21 cellular contexts compared by ENCODE assay signal in the genomic region with DNA sequence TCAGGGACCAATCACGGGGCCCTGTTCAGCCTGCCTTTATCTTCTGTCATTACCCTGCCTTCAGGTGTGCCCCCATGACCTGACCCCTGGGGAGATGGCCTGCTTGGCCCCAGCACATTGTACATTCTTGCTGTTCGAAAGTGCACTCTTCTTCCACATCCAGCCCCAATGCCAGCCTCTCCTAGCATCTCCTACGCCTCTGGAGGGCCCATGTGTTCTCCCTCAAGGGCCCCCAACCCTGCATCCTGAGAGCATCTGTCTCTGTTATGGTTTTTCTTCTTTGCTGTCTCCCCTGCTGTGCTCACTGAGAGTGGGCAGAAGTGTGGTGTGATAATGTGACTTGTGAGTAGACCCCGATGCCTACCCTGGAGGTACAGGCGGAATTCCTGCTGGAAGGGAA. TPM values are rescaled to one million over a fixed set of nuclear protein-coding genes. Genes with fewer than 3 reads are reported as not detected.
DNase-seq lines count a peak whose midpoint lies in the region; ATAC-seq, FAIRE-seq and TF ChIP-seq lines count a peak whose summit lies in the region.
"Had no signal": no experiment of that assay in that cellular context is flagged by ENCODE, and none has a peak within 500 bp of the region (broad histone marks: within the 10 kb centered on the region; RNA-seq: fewer than 3 reads in every experiment).

No MANE protein-coding gene starts in this region.

- H3K18ac ChIP-seq in neuronal stem cell (ENCODE audit: low read length): peak overlapping the region; percentile 65

- BruUV-seq in HepG2 (replicated peaks; lab: Mats Ljungman, UMichigan): no TSS peak

- FAIRE-seq in HepG2 (lab: Jason Lieb, UNC): no peak
- FAIRE-seq: D721Med had no signal

- H3K79me2 ChIP-seq in HepG2 (ENCODE audit: insufficient read depth, low read length): no peaks in the 10 kb centered on the region

- no peak overlapping the region for H3K27ac Mint-ChIP-seq in chondrocyte (ENCODE audit: unreplicated experiment)
- H3K27ac Mint-ChIP-seq: CD4-positive, alpha-beta memory T cell; HFFc6 had no signal

- WGBS in right lobe of liver (ENCODE audit: insufficient coverage, low coverage, low lambda C conversion rate, missing lambda C conversion rate): 69% methylated on average over 4 of the region's 5 CpGs
- 8% methylated on average over 5 of the region's 5 CpGs for WGBS in HepG2 (ENCODE audit: low lambda C conversion rate)
- WGBS in neuronal stem cell (ENCODE audit: extremely low coverage in 2 of 2, insufficient read length in 2 of 2, insufficient replicate concordance in 1 of 2), 2 donors: no CpG with 5 or more reads among the region's 5 CpGs

- CTCF ChIA-PET in HepG2 (lab: Yijun Ruan, JAX; ENCODE audit: low intra/inter-chr PET ratio, low total read pairs): no interaction called here

- H3K36me3 Mint-ChIP-seq in chondrocyte (ENCODE audit: low read depth): peaks cover 3% of the 10 kb centered on the region
- H3K36me3 Mint-ChIP-seq: CD4-positive, alpha-beta memory T cell had no signal

- no peak overlapping the region for H4K8ac ChIP-seq in neuronal stem cell (ENCODE audit: low read depth, low read length)

- H2BK12ac ChIP-seq in neuronal stem cell (ENCODE audit: low read length): no peak overlapping the region

- H3K27me3 ChIP-seq in right lobe of liver (no peaks in the 10 kb centered on the region), HepG2 (ENCODE audit: control insufficient read depth in 1 of 2, insufficient read depth in 2 of 2, low read length in 2 of 2) (peaks cover 6 to 76% of the 10 kb centered on the region in 2 experiments; a peak in 4 of 5 replicates), neuronal stem cell (ENCODE audit: control insufficient read depth in 3 of 3, insufficient read depth in 3 of 3, low read depth in 1 of 3, low read length in 3 of 3) (peaks cover 0 to 35% (median 0%) of the 10 kb centered on the region in 3 experiments), upper lobe of right lung (peaks cover 8% of the 10 kb centered on the region), Peyer's patch (no peaks in the 10 kb centered on the region)

- intact Hi-C loops in right lobe of liver (cut with DNase I): no loop called here
- intact Hi-C loops in HepG2 (cut with micrococcal nuclease; ENCODE audit: unreplicated experiment): no loop called here
- intact Hi-C loops in upper lobe of right lung (cut with DNase I): no loop called here

- no peak for ATAC-seq in right lobe of liver
- no peak for ATAC-seq in HepG2
- ATAC-seq in upper lobe of right lung: no peak

- TF ChIP-seq CTCF in right lobe of liver (IDR thresholded peaks at IDR 0.05) (no peak), HepG2 (CRISPR knock-in tag; IDR thresholded peaks at IDR 0.05) (no peak), chondrocyte (IDR thresholded peaks at IDR 0.05) (no peak), upper lobe of right lung (IDR thresholded peaks at IDR 0.05) (no peak), Peyer's patch (IDR thresholded peaks at IDR 0.05) (no peak)

- H2BK15ac ChIP-seq in neuronal stem cell (ENCODE audit: low read length): peak overlapping the region; percentile 30

- no peak overlapping the region for H3K9ac ChIP-seq in HepG2 (ENCODE audit: insufficient read depth, low read depth, low read length)
- H3K9ac ChIP-seq in neuronal stem cell (ENCODE audit: low read depth, low read length, poor library complexity): no peak overlapping the region

- H2AFZ ChIP-seq in HepG2 (ENCODE audit: low read length) (no peak overlapping the region), neuronal stem cell (ENCODE audit: low read length) (no peak overlapping the region)

- TF ChIP-seq EP300 in HepG2 (IDR thresholded peaks at IDR 0.05; ENCODE audit: low read depth in 2 of 2, low read length in 2 of 2) (no peak), HepG2 (CRISPR knock-in tag; IDR thresholded peaks at IDR 0.05; ENCODE audit: borderline replicate concordance) (no peak)

- no peaks in the 10 kb centered on the region for H4K20me1 ChIP-seq in HepG2 (ENCODE audit: insufficient read depth, low read length)

- in situ Hi-C loops in HepG2 (cut with HindIII; ENCODE audit: extremely low pct_ligation_motif_present, low pct_unique_long_range_greater_than_20kb): no loop called here

- no peak overlapping the region for H3K4ac ChIP-seq in neuronal stem cell (ENCODE audit: low read length)

- H3K36me3 ChIP-seq in right lobe of liver (no peaks in the 10 kb centered on the region), HepG2 (replicated peaks in 1 of 2; ENCODE audit: control insufficient read depth in 1 of 2, insufficient read depth in 2 of 2, low read length in 2 of 2) (no peaks in the 10 kb centered on the region), neuronal stem cell (replicated peaks in 1 of 2; ENCODE audit: control insufficient read depth in 2 of 2, insufficient read depth in 2 of 2, low read length in 2 of 2) (no peaks in the 10 kb centered on the region), upper lobe of right lung (no peaks in the 10 kb centered on the region), Peyer's patch (no peaks in the 10 kb centered on the region)
- H3K36me3 ChIP-seq: BE2C had no signal

- no peak overlapping the region for H3K14ac ChIP-seq in neuronal stem cell (ENCODE audit: low read length)

- H3K9me3 ChIP-seq in right lobe of liver (no peaks in the 10 kb centered on the region), HepG2 (ENCODE audit: low read length) (no peaks in the 10 kb centered on the region), neuronal stem cell (replicated peaks in 1 of 2; ENCODE audit: control insufficient read depth in 2 of 2, insufficient read depth in 1 of 2, low read depth in 1 of 2, low read length in 2 of 2) (peaks cover 0 to 2% of the 10 kb centered on the region in 2 donors), upper lobe of right lung (no peaks in the 10 kb centered on the region), Peyer's patch (no peaks in the 10 kb centered on the region)
- H3K9me3 ChIP-seq: BE2C had no signal

- H3K27ac ChIP-seq in right lobe of liver (no peak overlapping the region), HepG2 (ENCODE audit: extremely low read length, insufficient read depth, low read length) (no peak overlapping the region), neuronal stem cell (replicated peaks; ENCODE audit: low read length) (no peak overlapping the region), upper lobe of right lung (no peak overlapping the region), Peyer's patch (no peak overlapping the region)
- H3K27ac ChIP-seq: C4-2B, HL-60 had no signal

- no peaks in the 10 kb centered on the region for H3K79me1 ChIP-seq in neuronal stem cell (ENCODE audit: low read depth, low read length)

- H3K4me3 ChIP-seq in right lobe of liver (no peak overlapping the region), HepG2 (replicated peaks in 1 of 3; ENCODE audit: insufficient read depth in 1 of 3, low read depth in 2 of 3, low read length in 3 of 3) (no peak overlapping the region), neuronal stem cell (ENCODE audit: low read length in 2 of 2) (no peak overlapping the region), upper lobe of right lung (no peak overlapping the region), Peyer's patch (no peak overlapping the region)

- H2AK5ac ChIP-seq in neuronal stem cell (ENCODE audit: low read depth, low read length): no peak overlapping the region

- H4K91ac ChIP-seq in neuronal stem cell (ENCODE audit: low read depth, low read length, poor library complexity): no peak overlapping the region

- H3K27me3 Mint-ChIP-seq in chondrocyte (ENCODE audit: low read depth): peaks cover 48% of the 10 kb centered on the region

- H3K4me2 ChIP-seq in HepG2 (ENCODE audit: low read depth, low read length): no peak overlapping the region
- H3K4me2 ChIP-seq in neuronal stem cell (ENCODE audit: insufficient read depth, low read length, poor library complexity, severe bottlenecking): no peak overlapping the region

- H3K4me3 Mint-ChIP-seq in chondrocyte (ENCODE audit: unreplicated experiment): no peak overlapping the region
- H3K4me3 Mint-ChIP-seq: CD4-positive, alpha-beta memory T cell; HFFc6 had no signal

- TF ChIP-seq POLR2A in right lobe of liver (IDR thresholded peaks at IDR 0.05) (no peak), HepG2 (IDR thresholded peaks at IDR 0.05; ENCODE audit: insufficient read depth in 1 of 2, low read depth in 2 of 2, low read length in 2 of 2) (no peak), Peyer's patch (IDR thresholded peaks at IDR 0.05) (no peak)

- no peaks in the 10 kb centered on the region for H3K4me1 Mint-ChIP-seq in chondrocyte (ENCODE audit: low read depth)
- H3K4me1 Mint-ChIP-seq: CD4-positive, alpha-beta memory T cell had no signal

- TF ChIP-seq RAD21 in HepG2 (CRISPR knock-in tag; IDR thresholded peaks at IDR 0.05): no peak

- DNase-seq in right lobe of liver (peak in 2 of 3 donors; percentile 7 to 13), HepG2 (ENCODE audit: low spot score) (no peak), chondrocyte (ENCODE audit: low spot score) (peak; percentile 41), neuronal stem cell (ENCODE audit: low spot score) (no peak), upper lobe of right lung (peak; percentile 10), Peyer's patch (no peak), T-helper 2 cell (no peak), NCI-H526 treated with DMSO at 0.1 percent for 48 hours (lab: John Stamatoyannopoulos, UW) (no peak)
- DNase-seq: ACHN; BE2C; CD4-positive, alpha-beta memory T cell; COR-L47; DMS53; GF-D8; HCEC 1CT; HFFc6 had no signal

- no peaks in the 10 kb centered on the region for H3K4me1 ChIP-seq in right lobe of liver
- no peaks in the 10 kb centered on the region for H3K4me1 ChIP-seq in HepG2 (ENCODE audit: insufficient read depth, low read length)
- H3K4me1 ChIP-seq in neuronal stem cell (ENCODE audit: control insufficient read depth in 2 of 2, insufficient read depth in 1 of 2, low read depth in 1 of 2, low read length in 2 of 2): peaks cover 0 to 4% of the 10 kb centered on the region in 2 donors
- no peaks in the 10 kb centered on the region for H3K4me1 ChIP-seq in upper lobe of right lung
- H3K4me1 ChIP-seq in Peyer's patch: no peaks in the 10 kb centered on the region
- H3K4me1 ChIP-seq: BE2C had no signal

- H2BK120ac ChIP-seq in neuronal stem cell (ENCODE audit: low read depth, low read length): no peak overlapping the region

- peaks cover 2% of the 10 kb centered on the region for H3K9me3 Mint-ChIP-seq in chondrocyte (ENCODE audit: low read depth)

- H2BK5ac ChIP-seq in neuronal stem cell (ENCODE audit: low read length): no peak overlapping the region

- POLR2A ChIA-PET in HepG2 (lab: Yijun Ruan, JAX): no interaction called here

- no peak overlapping the region for H3K23ac ChIP-seq in neuronal stem cell (ENCODE audit: low read depth, low read length, poor library complexity)

RNA-seq across cellular contexts. Expression of a gene that starts 41.5 kb away (rescaled TPM):
- total RNA-seq in right lobe of liver: not detected
- not detected in 2 replicates for total RNA-seq in HepG2 (2016; rRNA removed; fragmentation: Illumina TruSeq; extraction: Trizol)
- not detected in 2 replicates for total RNA-seq in HepG2 (2016; cell fraction: cytosol; rRNA removed; fragmentation: Illumina TruSeq; extraction: Trizol; ENCODE audit: low read depth)
- total RNA-seq in HepG2 (2016; cell fraction: insoluble cytoplasmic fraction; rRNA removed; fragmentation: Illumina TruSeq; extraction: Trizol): not detected in 2 replicates
- not detected in 2 replicates for total RNA-seq in HepG2 (2016; cell fraction: membrane; rRNA removed; fragmentation: Illumina TruSeq; extraction: Trizol)
- total RNA-seq in HepG2 (2016; cell fraction: nucleus; rRNA removed; fragmentation: Illumina TruSeq; extraction: Trizol): not detected in 2 replicates
- not detected in 2 replicates for polyA plus RNA-seq in HepG2 (2011; rRNA removed)
- polyA plus RNA-seq in HepG2 (2011; cell fraction: cytosol; rRNA removed): not detected in 2 replicates
- polyA plus RNA-seq in HepG2 (2011; cell fraction: nucleus; rRNA removed): not detected in 2 replicates
- not detected in 2 replicates for polyA plus RNA-seq in HepG2 (2012)
- polyA plus RNA-seq in HepG2 (2016; cell fraction: cytosol; fragmentation: Illumina TruSeq; extraction: Trizol; ENCODE audit: low read depth): not detected in 2 replicates
- polyA plus RNA-seq in HepG2 (2016; cell fraction: insoluble cytoplasmic fraction; fragmentation: Illumina TruSeq; extraction: Trizol; ENCODE audit: low read depth): not detected in 2 replicates
- polyA plus RNA-seq in HepG2 (2016; cell fraction: membrane; fragmentation: Illumina TruSeq; extraction: Trizol; ENCODE audit: low read depth): not detected in 2 replicates
- polyA plus RNA-seq in HepG2 (2016; cell fraction: nucleus; fragmentation: Illumina TruSeq; extraction: Trizol; ENCODE audit: insufficient read depth, low read depth): not detected in 2 replicates
- polyA minus RNA-seq in HepG2 (2011; rRNA and poly(A)+ RNA removed; ENCODE audit: low replicate concordance): not detected in 2 replicates
- polyA minus RNA-seq in HepG2 (2011; cell fraction: cytosol; rRNA and poly(A)+ RNA removed): not detected in 2 replicates
- not detected in 2 replicates for polyA minus RNA-seq in HepG2 (2011; cell fraction: nucleus; rRNA and poly(A)+ RNA removed)
- total RNA-seq in chondrocyte: not detected in 3 replicates
- polyA plus RNA-seq in neuronal stem cell (2013, experiment 1 of 2): 0.08 TPM
- not detected for polyA plus RNA-seq in neuronal stem cell (2013, experiment 2 of 2)
- not detected for total RNA-seq in upper lobe of right lung
- total RNA-seq in Peyer's patch: not detected
- total RNA-seq: A172; CD4-positive, alpha-beta memory T cell; H4 had no signal
- polyA plus RNA-seq: CD4-positive, alpha-beta memory T cell had no signal

RNA-seq across cellular contexts. Expression of a gene that starts 45.9 kb away (rescaled TPM):
- 10 to 100 TPM; 33.1 to 66.1 (median 45.8) TPM for total RNA-seq in right lobe of liver
- total RNA-seq in HepG2 (2016; rRNA removed; fragmentation: Illumina TruSeq; extraction: Trizol): 180 and 208 TPM in 2 replicates
- 188 and 216 TPM in 2 replicates for total RNA-seq in HepG2 (2016; cell fraction: cytosol; rRNA removed; fragmentation: Illumina TruSeq; extraction: Trizol; ENCODE audit: low read depth)
- total RNA-seq in HepG2 (2016; cell fraction: insoluble cytoplasmic fraction; rRNA removed; fragmentation: Illumina TruSeq; extraction: Trizol): 189 and 214 TPM in 2 replicates
- 299 and 318 TPM in 2 replicates for total RNA-seq in HepG2 (2016; cell fraction: membrane; rRNA removed; fragmentation: Illumina TruSeq; extraction: Trizol)
- 64.4 and 66.4 TPM in 2 replicates for total RNA-seq in HepG2 (2016; cell fraction: nucleus; rRNA removed; fragmentation: Illumina TruSeq; extraction: Trizol)
- polyA plus RNA-seq in HepG2 (2011; rRNA removed): 201 and 247 TPM in 2 replicates
- 164 and 244 TPM in 2 replicates for polyA plus RNA-seq in HepG2 (2011; cell fraction: cytosol; rRNA removed)
- polyA plus RNA-seq in HepG2 (2011; cell fraction: nucleus; rRNA removed): 49.8 and 53.2 TPM in 2 replicates
- polyA plus RNA-seq in HepG2 (2012): 152 and 161 TPM in 2 replicates
- polyA plus RNA-seq in HepG2 (2016; cell fraction: cytosol; fragmentation: Illumina TruSeq; extraction: Trizol; ENCODE audit: low read depth): 255 and 315 TPM in 2 replicates
- polyA plus RNA-seq in HepG2 (2016; cell fraction: insoluble cytoplasmic fraction; fragmentation: Illumina TruSeq; extraction: Trizol; ENCODE audit: low read depth): 244 and 258 TPM in 2 replicates
- polyA plus RNA-seq in HepG2 (2016; cell fraction: membrane; fragmentation: Illumina TruSeq; extraction: Trizol; ENCODE audit: low read depth): 282 and 350 TPM in 2 replicates
- 132 TPM in 2 replicates for polyA plus RNA-seq in HepG2 (2016; cell fraction: nucleus; fragmentation: Illumina TruSeq; extraction: Trizol; ENCODE audit: insufficient read depth, low read depth)
- 8.8 and 17.6 TPM in 2 replicates for polyA minus RNA-seq in HepG2 (2011; rRNA and poly(A)+ RNA removed; ENCODE audit: low replicate concordance)
- polyA minus RNA-seq in HepG2 (2011; cell fraction: cytosol; rRNA and poly(A)+ RNA removed): 12.1 and 20.3 TPM in 2 replicates
- 16.9 and 20.1 TPM in 2 replicates for polyA minus RNA-seq in HepG2 (2011; cell fraction: nucleus; rRNA and poly(A)+ RNA removed)
- 139 to 162 TPM (median 140 TPM) in 3 replicates for total RNA-seq in chondrocyte
- polyA plus RNA-seq in neuronal stem cell (2013, experiment 1 of 2): 234 TPM
- 225 TPM for polyA plus RNA-seq in neuronal stem cell (2013, experiment 2 of 2)
- 98.1 TPM for total RNA-seq in upper lobe of right lung
- total RNA-seq in Peyer's patch: 100 to 1,000 TPM in 3 of 4 donors, 10 to 100 TPM in 1; 57.3 to 113 (median 104) TPM

Comparison
In these comparisons a context has a peak if more than half of its experiments do, and no peak if none do; other contexts are left out.
1. DNase-seq: peak in right lobe of liver (2 of 3), chondrocyte (single experiment) and upper lobe of right lung (single experiment); none in HepG2 (single experiment), neuronal stem cell (single experiment), Peyer's patch (0 of 3), T-helper 2 cell (0 of 5) and NCI-H526 treated with DMSO at 0.1 percent for 48 hours (single experiment).